In the genomic region with DNA sequence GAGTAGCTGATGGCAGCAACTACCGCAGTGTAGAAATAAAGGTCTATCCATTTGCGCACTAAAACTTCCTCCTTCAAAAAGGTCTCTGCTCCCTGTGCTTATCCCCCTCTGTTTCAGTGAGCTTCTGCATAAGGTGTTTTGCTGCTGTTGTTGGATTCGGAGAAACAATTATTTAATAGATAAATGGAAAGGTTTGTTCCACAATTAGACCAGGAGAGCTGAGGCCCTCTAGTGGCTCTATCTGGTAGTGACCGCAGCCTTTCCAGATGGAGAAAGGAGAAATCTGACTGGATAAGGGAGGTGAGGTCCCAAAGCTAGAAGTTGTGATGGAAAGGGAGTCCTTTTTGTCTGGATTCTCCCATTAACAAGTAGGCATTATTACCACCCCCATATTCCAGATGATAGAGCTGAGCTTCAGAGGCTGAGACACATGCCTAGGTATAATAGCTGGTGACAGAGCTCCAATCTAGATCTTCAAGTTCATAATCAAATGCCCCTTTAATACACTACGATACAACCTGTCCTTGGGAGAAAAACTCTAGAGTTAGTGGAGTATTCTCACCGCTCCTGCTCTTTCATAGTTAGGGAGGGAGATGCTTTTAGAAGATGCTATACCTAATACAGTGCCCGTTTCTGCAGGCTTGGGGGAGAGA, we compare ENCODE assay signal across 8 cellular contexts. TPM values are rescaled to one million over a fixed set of nuclear protein-coding genes. Genes with fewer than 3 reads are reported as not detected.
DNase-seq lines count a peak whose midpoint lies in the region; TF ChIP-seq lines count a peak whose summit lies in the region.

No MANE protein-coding gene starts in this region.

- TF ChIP-seq POLR2A in NB4 (IDR thresholded peaks at IDR 0.05; ENCODE audit: extremely low read depth, insufficient read length), result no peak

- CTCF ChIA-PET in activated CD4-positive, alpha-beta memory T cell treated with anti-CD3 and anti-CD28 coated beads, Interleukin-2, amount 10 ng/mL, durations not matched to agents 7 days and 5 days (lab: Charles Lee), result interaction anchor here (1.1 to 1.9 kb wide), 7 partner anchors 9 to 879 kb away, joined by 3 to 6 read pairs (median 4); no protein-coding TSS in a partner anchor

- H3K36me3 Mint-ChIP-seq in activated CD4-positive, alpha-beta memory T cell treated with anti-CD3 and anti-CD28 coated beads, Interleukin-2, amount 10 ng/mL, durations not matched to agents 7 days and 5 days (ENCODE audit: low read depth), result no peaks in the 10 kb centered on the region

- peaks cover 13% of the 10 kb centered on the region for H3K27me3 Mint-ChIP-seq in activated CD4-positive, alpha-beta memory T cell treated with anti-CD3 and anti-CD28 coated beads, Interleukin-2, amount 10 ng/mL, durations not matched to agents 7 days and 5 days

- POLR2A ChIA-PET in activated CD4-positive, alpha-beta memory T cell treated with anti-CD3 and anti-CD28 coated beads, Interleukin-2, amount 10 ng/mL, durations not matched to agents 7 days and 5 days (lab: Charles Lee), result no interaction called here

- no peak overlapping the region for H3K27ac Mint-ChIP-seq in activated CD4-positive, alpha-beta memory T cell treated with anti-CD3 and anti-CD28 coated beads, Interleukin-2, amount 10 ng/mL, durations not matched to agents 7 days and 5 days

- no peaks in the 10 kb centered on the region for H3K9me3 Mint-ChIP-seq in activated CD4-positive, alpha-beta memory T cell treated with anti-CD3 and anti-CD28 coated beads, Interleukin-2, amount 10 ng/mL, durations not matched to agents 7 days and 5 days

- H3K4me3 ChIP-seq in NB4 (ENCODE audit: low read depth, low read length) (no peak overlapping the region), fibroblast of pulmonary artery (replicated peaks; ENCODE audit: low read depth, low read length) (no peak overlapping the region)

- DNase-seq in AML-193 (lab: John Stamatoyannopoulos, UW) (peak; percentile 5 to 17), NB4 (ENCODE audit: low read depth) (peak; percentile 21), fibroblast of pulmonary artery (ENCODE audit: low read depth) (peak; percentile 48), pons (ENCODE audit: low spot score) (peak; percentile 29), putamen (ENCODE audit: low spot score) (no peak), GDM1 (lab: John Stamatoyannopoulos, UW) (no peak)
- DNase-seq in activated CD4-positive, alpha-beta memory T cell treated with anti-CD3 and anti-CD28 coated beads, Interleukin-2, amount 10 ng/mL, durations not matched to agents 7 days and 5 days, result peak; percentile 21

- H3K4me1 Mint-ChIP-seq in activated CD4-positive, alpha-beta memory T cell treated with anti-CD3 and anti-CD28 coated beads, Interleukin-2, amount 10 ng/mL, durations not matched to agents 7 days and 5 days, result no peaks in the 10 kb centered on the region

- TF ChIP-seq CTCF in GM12874 (IDR thresholded peaks at IDR 0.05; ENCODE audit: insufficient read depth, low read depth, low read length), result peak; percentile 64
- TF ChIP-seq CTCF in NB4 (IDR thresholded peaks at IDR 0.05; ENCODE audit: low read depth, low read length), result peak; percentile 76
- peak; percentile 70 for TF ChIP-seq CTCF in fibroblast of pulmonary artery (IDR thresholded peaks at IDR 0.05; ENCODE audit: low read length, missing control alignments)

- H3K4me3 Mint-ChIP-seq in activated CD4-positive, alpha-beta memory T cell treated with anti-CD3 and anti-CD28 coated beads, Interleukin-2, amount 10 ng/mL, durations not matched to agents 7 days and 5 days, result no peak overlapping the region

RNA-seq across cellular contexts. Expression of gene GABRQ, which starts 5.1 kb away (rescaled TPM):
- total RNA-seq in activated CD4-positive, alpha-beta memory T cell treated with anti-CD3 and anti-CD28 coated beads, Interleukin-2, amount 10 ng/mL, durations not matched to agents 7 days and 5 days, result not detected

Comparison
In these comparisons a context has a peak if more than half of its experiments do, and no peak if none do; other contexts are left out.
1. DNase-seq: peak in AML-193 (2 of 2), NB4 (single experiment), activated CD4-positive, alpha-beta memory T cell treated with anti-CD3 and anti-CD28 coated beads, Interleukin-2, amount 10 ng/mL, durations not matched to agents 7 days and 5 days (single experiment), fibroblast of pulmonary artery (single experiment) and pons (single experiment); none in putamen (single experiment) and GDM1 (single experiment).
2. Peak in every context shown above with its lines, with median percentiles within 50 percentile points of each other: CTCF ChIP-seq.